ENCODE assay signal across 31 cellular contexts in the genomic region with DNA sequence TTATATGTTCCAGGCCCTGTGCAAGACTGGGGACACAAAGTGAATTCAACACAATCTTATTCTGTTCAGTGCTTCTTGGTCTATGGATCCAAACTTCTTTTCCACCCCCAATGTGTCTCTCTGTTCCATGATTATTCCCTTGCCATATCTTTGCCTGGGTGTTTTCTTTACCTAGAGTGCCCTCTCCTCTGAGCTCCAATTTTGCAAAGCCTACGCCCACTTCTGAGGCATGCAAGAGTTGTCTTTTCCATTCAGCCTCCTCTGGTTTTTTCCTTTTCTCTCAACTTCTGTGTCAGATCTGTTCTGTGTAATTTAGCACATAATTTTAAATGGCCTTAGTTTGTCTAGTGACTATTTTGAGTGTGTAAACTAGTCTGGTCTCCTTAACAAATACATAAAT.
"Had no signal": no experiment of that assay in that cellular context is flagged by ENCODE, and none has a peak within 500 bp of the region (broad histone marks: within the 10 kb centered on the region; RNA-seq: fewer than 3 reads in every experiment).

No MANE protein-coding gene starts in this region.

- H3K27me3 Mint-ChIP-seq: stimulated activated naive B cell treated with anti-CD40 and anti-IgM and Interleukin-4, amounts not matched to agents 10 μg/mL and 1 μg/mL and 100 μg/mL, for 72 hours had no signal

- H2AFZ ChIP-seq: parathyroid adenoma had no signal

- H3K36me3 ChIP-seq: heart left ventricle, left lung, lower lobe of right lung, right atrium auricular region, right lobe of liver, stomach, suprapubic skin, thoracic aorta, tibial artery, upper lobe of right lung, uterus had no signal

- H3K27ac ChIP-seq: heart left ventricle, left lung, lower lobe of right lung, parathyroid adenoma, psoas muscle, right atrium auricular region, right lobe of liver, stomach, suprapubic skin, thoracic aorta, tibial artery, upper lobe of right lung, uterus had no signal

- H3K4me3 ChIP-seq: heart left ventricle, left lung, lower lobe of right lung, psoas muscle, right atrium auricular region, right lobe of liver, smooth muscle cell, stomach, suprapubic skin, thoracic aorta, tibial artery, upper lobe of right lung, uterus had no signal

- H3K4me3 Mint-ChIP-seq: naive B cell; natural killer cell; neural crest cell; stimulated activated naive B cell treated with anti-CD40 and anti-IgM and Interleukin-4, amounts not matched to agents 10 μg/mL and 1 μg/mL and 100 μg/mL, for 72 hours had no signal

- H3K9ac ChIP-seq: parathyroid adenoma had no signal

- H3K27me3 ChIP-seq: heart left ventricle, left lung, right atrium auricular region, right lobe of liver, stomach, suprapubic skin, tibial artery, upper lobe of right lung, uterus had no signal

- H3K36me3 Mint-ChIP-seq: naive B cell; natural killer cell; stimulated activated naive B cell treated with anti-CD40 and anti-IgM and Interleukin-4, amounts not matched to agents 10 μg/mL and 1 μg/mL and 100 μg/mL, for 72 hours had no signal

- H3K4me2 ChIP-seq: smooth muscle cell had no signal

- H3K27ac Mint-ChIP-seq: immature natural killer cell; natural killer cell; stimulated activated naive B cell treated with anti-CD40 and anti-IgM and Interleukin-4, amounts not matched to agents 10 μg/mL and 1 μg/mL and 100 μg/mL, for 72 hours had no signal

- H3K9me3 Mint-ChIP-seq: immature natural killer cell, natural killer cell had no signal

- ATAC-seq: heart left ventricle; left colon; left lung; lower lobe of right lung; natural killer cell; psoas muscle; right lobe of liver; stimulated activated naive B cell treated with anti-CD40 and anti-IgM and Interleukin-4, amounts not matched to agents 10 μg/mL and 1 μg/mL and 100 μg/mL, for 72 hours; upper lobe of right lung had no signal

- H3K9me3 ChIP-seq: heart left ventricle, left lung, lower lobe of right lung, psoas muscle, right atrium auricular region, right lobe of liver, stomach, suprapubic skin, thoracic aorta, tibial artery, upper lobe of right lung, uterus had no signal

- H3K79me2 ChIP-seq: parathyroid adenoma had no signal

- DNase-seq: heart left ventricle; hypothalamus; immature natural killer cell; kidney; left colon; left lung; lower lobe of right lung; mammary epithelial cell; mesenchymal stem cell; naive B cell; natural killer cell; nucleus accumbens; psoas muscle; right lobe of liver; stimulated activated CD4-positive, alpha-beta T cell treated with anti-CD3 and anti-CD28 coated beads, Interleukin-1b, Interleukin-23, amount 100 ng/mL, for 48 hours; stimulated activated CD4-positive, alpha-beta T cell treated with anti-CD3 and anti-CD28 coated beads, Interleukin-2, amount 100 ng/mL, for 48 hours; stimulated activated CD4-positive, alpha-beta T cell treated with anti-CD3 and anti-CD28 coated beads, Interleukin-4, amount 100 ng/mL, for 4 hours; stimulated activated CD8-positive, alpha-beta memory T cell treated with anti-CD3 and anti-CD28 coated beads, Interleukin-4, amount 100 ng/mL, for 48 hours; stimulated activated naive B cell treated with anti-CD40 and anti-IgM and Interleukin-4, amounts not matched to agents 10 μg/mL and 1 μg/mL and 100 μg/mL, for 72 hours; stimulated activated naive CD8-positive, alpha-beta T cell treated with anti-CD3 and anti-CD28 coated beads, Interleukin-15, Interleukin-2, amounts not matched to agents 100 U/mL and 50 U/mL, for 24 hours; stomach; tibial artery; trophoblast cell; upper lobe of right lung; uterus had no signal

- H3K4me1 Mint-ChIP-seq: naive B cell had no signal
